22 cellular contexts compared by ENCODE assay signal in the genomic region with DNA sequence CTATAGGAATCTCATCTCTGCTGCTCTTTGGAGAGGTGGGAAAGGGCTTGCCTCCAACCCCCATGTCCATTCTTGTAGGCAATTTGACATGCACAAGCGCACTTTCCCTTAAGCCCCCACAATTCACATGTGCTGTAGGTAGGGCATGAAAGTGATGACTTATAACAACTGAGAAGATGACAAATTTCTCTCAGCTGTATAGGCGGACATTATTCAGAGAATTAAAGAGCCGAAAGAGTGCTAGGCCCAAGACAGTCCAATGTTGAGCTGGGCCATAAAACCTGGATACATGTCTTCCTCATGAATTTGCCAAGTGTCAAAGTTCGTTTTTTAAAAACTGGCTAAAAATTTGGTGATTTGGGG.
DNase-seq lines count a peak whose midpoint lies in the region; ATAC-seq and TF ChIP-seq lines count a peak whose summit lies in the region.
"Had no signal": no experiment of that assay in that cellular context is flagged by ENCODE, and none has a peak within 500 bp of the region (broad histone marks: within the 10 kb centered on the region; RNA-seq: fewer than 3 reads in every experiment).

No MANE protein-coding gene starts in this region.

- no peak overlapping the region for H3K4me3 Mint-ChIP-seq in activated naive CD8-positive, alpha-beta T cell treated with anti-CD3 and anti-CD28 coated beads, Interleukin-2, amount 50 U/mL, for 24 hours
- H3K4me3 Mint-ChIP-seq in activated naive CD8-positive, alpha-beta T cell treated with anti-CD3 and anti-CD28 coated beads for 36 hours: no peak overlapping the region
- H3K4me3 Mint-ChIP-seq: dendritic cell treated with granulocyte-macrophage colony-stimulating factor and Interleukin-4, amounts not matched to agents 40 ng/mL and 50 ng/mL, for 4 days; WTC11 had no signal

- H3K27me3 ChIP-seq in OCI-LY3 (ENCODE audit: low read depth, low read length) (no peaks in the 10 kb centered on the region), fibroblast of lung (ENCODE audit: control insufficient read depth, insufficient read depth, low read length) (no peaks in the 10 kb centered on the region), aorta (ENCODE audit: control insufficient read depth in 1 of 2, insufficient read depth in 2 of 2, low read length in 1 of 2) (no peaks in the 10 kb centered on the region), H7 (ENCODE audit: control insufficient read depth, insufficient read depth, low read length) (no peaks in the 10 kb centered on the region)
- H3K27me3 ChIP-seq: BLaER1, breast epithelium, tibial artery had no signal

- H3K4me2 ChIP-seq in OCI-LY3 (ENCODE audit: low read length) (peak overlapping the region; percentile 6; the same call in 1 of the 2 replicates), fibroblast of lung (ENCODE audit: extremely low read depth, insufficient read depth, low read length) (peak overlapping the region; percentile 8)
- H3K4me2 ChIP-seq: BLaER1 had no signal

- intact Hi-C loops in aorta (cut with DNase I): loop anchor here in 1 of 2 donors (10.0 kb wide), 1 partner anchor 723 kb away; a partner anchor contains a TSS

- H3K9me3 ChIP-seq in OCI-LY3 (ENCODE audit: insufficient read depth, low read length): no peaks in the 10 kb centered on the region
- no peaks in the 10 kb centered on the region for H3K9me3 ChIP-seq in fibroblast of lung (ENCODE audit: control insufficient read depth, insufficient read depth, low read depth, low read length)
- no peaks in the 10 kb centered on the region for H3K9me3 ChIP-seq in aorta (ENCODE audit: control insufficient read depth, low read length)
- H3K9me3 ChIP-seq: breast epithelium, HAP-1, tibial artery had no signal

- 93 to 99% methylated on average over 4 of the region's 4 CpGs for WGBS in aorta, 2 donors

- H3K4me1 ChIP-seq in OCI-LY3 (ENCODE audit: low read length): peaks cover 15% of the 10 kb centered on the region
- peaks cover 2% of the 10 kb centered on the region for H3K4me1 ChIP-seq in fibroblast of lung (ENCODE audit: control insufficient read depth, extremely low read depth, insufficient read depth, low read length)
- peaks cover 0 to 6% of the 10 kb centered on the region in 2 donors for H3K4me1 ChIP-seq in aorta (ENCODE audit: control insufficient read depth in 1 of 2, insufficient read depth in 2 of 2, low read length in 2 of 2)
- H3K4me1 ChIP-seq: BLaER1, breast epithelium had no signal

- H3K27ac ChIP-seq in OCI-LY3 (ENCODE audit: low read length) (no peak overlapping the region), fibroblast of lung (ENCODE audit: insufficient read depth, low read length) (no peak overlapping the region), aorta (ENCODE audit: low read depth in 1 of 2, low read length in 2 of 2) (peak overlapping the region; percentile 36 to 57)
- H3K27ac ChIP-seq: BLaER1, breast epithelium had no signal

- H3K27ac Mint-ChIP-seq in activated naive CD8-positive, alpha-beta T cell treated with anti-CD3 and anti-CD28 coated beads, Interleukin-2, amount 50 U/mL, for 24 hours: no peak overlapping the region
- H3K27ac Mint-ChIP-seq in activated naive CD8-positive, alpha-beta T cell treated with anti-CD3 and anti-CD28 coated beads for 36 hours: no peak overlapping the region
- H3K27ac Mint-ChIP-seq: dendritic cell treated with granulocyte-macrophage colony-stimulating factor and Interleukin-4, amounts not matched to agents 40 ng/mL and 50 ng/mL, for 4 days; WTC11 had no signal

- H3K79me2 ChIP-seq in OCI-LY3 (ENCODE audit: low read length) (no peaks in the 10 kb centered on the region), fibroblast of lung (ENCODE audit: control insufficient read depth, insufficient read depth, low read length) (no peaks in the 10 kb centered on the region)

- peaks cover 2% of the 10 kb centered on the region for H3K27me3 Mint-ChIP-seq in activated naive CD8-positive, alpha-beta T cell treated with anti-CD3 and anti-CD28 coated beads, Interleukin-2, amount 50 U/mL, for 24 hours
- H3K27me3 Mint-ChIP-seq in activated naive CD8-positive, alpha-beta T cell treated with anti-CD3 and anti-CD28 coated beads for 36 hours: no peaks in the 10 kb centered on the region

- no peak for TF ChIP-seq CTCF in OCI-LY3 (IDR thresholded peaks at IDR 0.05; ENCODE audit: low read depth, low read length)
- no peak for TF ChIP-seq CTCF in fibroblast of lung (conservative IDR thresholded peaks at IDR 0.05 in 1 of 2, IDR thresholded peaks at IDR 0.05 in 1 of 2; ENCODE audit: low read depth in 1 of 2, low read length in 2 of 2)

- H3K36me3 Mint-ChIP-seq in activated naive CD8-positive, alpha-beta T cell treated with anti-CD3 and anti-CD28 coated beads, Interleukin-2, amount 50 U/mL, for 24 hours (ENCODE audit: low read depth): no peaks in the 10 kb centered on the region
- H3K36me3 Mint-ChIP-seq in activated naive CD8-positive, alpha-beta T cell treated with anti-CD3 and anti-CD28 coated beads for 36 hours: no peaks in the 10 kb centered on the region

- H2AFZ ChIP-seq in OCI-LY3 (ENCODE audit: low read depth, low read length) (no peak overlapping the region), fibroblast of lung (ENCODE audit: low read length) (no peak overlapping the region)

- H3K4me3 ChIP-seq in OCI-LY3 (ENCODE audit: low read length) (no peak overlapping the region), fibroblast of lung (replicated peaks in 1 of 4; ENCODE audit: control extremely low read depth in 1 of 4, insufficient read depth in 1 of 4, low read depth in 3 of 4, low read length in 4 of 4) (no peak overlapping the region), aorta (ENCODE audit: low read length in 2 of 2) (no peak overlapping the region), H7 (ENCODE audit: insufficient read depth, low read depth, low read length) (no peak overlapping the region)
- H3K4me3 ChIP-seq: BLaER1, breast epithelium, HAP-1, tibial artery had no signal

- H3K4me1 Mint-ChIP-seq in activated naive CD8-positive, alpha-beta T cell treated with anti-CD3 and anti-CD28 coated beads, Interleukin-2, amount 50 U/mL, for 24 hours: peaks cover 17% of the 10 kb centered on the region
- peaks cover 9% of the 10 kb centered on the region for H3K4me1 Mint-ChIP-seq in activated naive CD8-positive, alpha-beta T cell treated with anti-CD3 and anti-CD28 coated beads for 36 hours
- H3K4me1 Mint-ChIP-seq: WTC11 had no signal

- H4K20me1 ChIP-seq in OCI-LY3 (ENCODE audit: insufficient read depth, low read length) (no peaks in the 10 kb centered on the region), fibroblast of lung (ENCODE audit: control insufficient read depth, extremely low read depth, insufficient read depth, low read length) (no peaks in the 10 kb centered on the region)
- H4K20me1 ChIP-seq: BLaER1 had no signal

- DNase-seq in activated naive CD8-positive, alpha-beta T cell treated with anti-CD3 and anti-CD28 coated beads, Interleukin-2, amount 50 U/mL, for 24 hours: no peak
- no peak for DNase-seq in activated naive CD8-positive, alpha-beta T cell treated with anti-CD3 and anti-CD28 coated beads for 36 hours
- no peak for DNase-seq in fibroblast of lung (ENCODE audit: low read depth in 2 of 2)
- DNase-seq in aorta: no peak
- DNase-seq in H7: no peak
- DNase-seq in C1 segment of cervical spinal cord (lab: John Stamatoyannopoulos, UW): no peak
- DNase-seq: activated CD4-positive, alpha-beta T cell treated with anti-CD3 and anti-CD28 coated beads, Interleukin-2, amount 50 U/mL, for 4 hours; activated effector memory CD4-positive, alpha-beta T cell treated with anti-CD3 and anti-CD28 coated beads, Interleukin-2, amount 50 U/mL, for 16 hours; NCI-H2081 treated with DMSO at 0.1 percent for 48 hours; occipital lobe; RPMI8226; stimulated activated CD4-positive, alpha-beta T cell treated with anti-CD3 and anti-CD28 coated beads, Interleukin-4, amount 100 ng/mL, for 24 hours; stimulated activated naive CD4-positive, alpha-beta T cell treated with Interleukin-2 at 50 U/mL for 16 hours; T-helper 9 cell; tibial artery had no signal

- no peak overlapping the region for H3K9ac ChIP-seq in OCI-LY3 (ENCODE audit: low read length)
- no peak overlapping the region for H3K9ac ChIP-seq in fibroblast of lung (ENCODE audit: insufficient read depth, low read length)
- H3K9ac ChIP-seq: BLaER1 had no signal

- peak; percentile 76 for ATAC-seq in activated naive CD8-positive, alpha-beta T cell treated with anti-CD3 and anti-CD28 coated beads, Interleukin-2, amount 50 U/mL, for 24 hours
- ATAC-seq in aorta (ENCODE audit: low FRiP score) (no peak), HG03135 (IDR thresholded peaks at IDR 0.05; ENCODE audit: unreplicated experiment) (no peak)

- peaks cover 12% of the 10 kb centered on the region for H3K9me3 Mint-ChIP-seq in activated naive CD8-positive, alpha-beta T cell treated with anti-CD3 and anti-CD28 coated beads, Interleukin-2, amount 50 U/mL, for 24 hours
- H3K9me3 Mint-ChIP-seq in activated naive CD8-positive, alpha-beta T cell treated with anti-CD3 and anti-CD28 coated beads for 36 hours: peaks cover 5% of the 10 kb centered on the region

- H3K36me3 ChIP-seq in OCI-LY3 (replicated peaks; ENCODE audit: low read depth, low read length) (no peaks in the 10 kb centered on the region), fibroblast of lung (ENCODE audit: control insufficient read depth, insufficient read depth, low read length) (no peaks in the 10 kb centered on the region), aorta (ENCODE audit: control insufficient read depth in 1 of 2, insufficient read depth in 2 of 2, low read length in 1 of 2) (no peaks in the 10 kb centered on the region), H7 (replicated peaks; ENCODE audit: control insufficient read depth, insufficient read depth, low read length) (no peaks in the 10 kb centered on the region)
- H3K36me3 ChIP-seq: BLaER1, breast epithelium, HAP-1, tibial artery had no signal

Comparison
In these comparisons a context has a peak if more than half of its experiments do, and no peak if none do; other contexts are left out.
1. H3K27ac ChIP-seq: peak in aorta (2 of 2); none in OCI-LY3 (single experiment) and fibroblast of lung (single experiment).